In the genomic region with DNA sequence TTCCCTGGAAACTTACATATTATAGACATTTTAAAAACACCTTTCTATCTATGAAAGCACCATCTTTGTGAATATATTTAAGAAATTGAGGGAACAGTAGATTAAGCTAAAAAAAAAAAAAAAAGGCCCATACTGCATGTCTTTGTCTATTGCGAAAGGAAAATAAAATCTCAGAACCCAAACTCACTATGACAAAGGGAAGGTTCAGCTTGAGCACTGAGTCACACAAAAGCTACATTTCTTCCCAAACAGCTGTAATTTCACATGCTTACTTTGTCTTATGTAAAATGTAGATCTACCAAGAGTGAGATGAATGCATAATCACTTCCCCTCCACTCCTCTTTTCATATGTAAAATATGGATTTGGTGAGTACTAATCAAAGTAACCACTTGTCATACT, we compare ENCODE assay signal across 27 cellular contexts.
DNase-seq lines count a peak whose midpoint lies in the region; ATAC-seq, FAIRE-seq and TF ChIP-seq lines count a peak whose summit lies in the region.
"Had no signal": no experiment of that assay in that cellular context is flagged by ENCODE, and none has a peak within 500 bp of the region (broad histone marks: within the 10 kb centered on the region; RNA-seq: fewer than 3 reads in every experiment).

No MANE protein-coding gene starts in this region.

- no peaks in the 10 kb centered on the region for H3K9me3 ChIP-seq in breast epithelium
- H3K9me3 ChIP-seq in left lung, result no peaks in the 10 kb centered on the region
- H3K9me3 ChIP-seq: ascending aorta, BE2C, right lobe of liver had no signal

- peak; percentile 54 for DNase-seq in MCF 10A (ENCODE audit: unreplicated experiment)
- no peak for DNase-seq in breast epithelium (ENCODE audit: low spot score in 2 of 2)
- DNase-seq in bronchial epithelial cell (ENCODE audit: low read depth), result peak; percentile 28
- DNase-seq in foreskin fibroblast, result peak; percentile 81 to 89
- no peak for DNase-seq in activated CD4-positive, alpha-beta T cell treated with anti-CD3 and anti-CD28 coated beads, Interleukin-2, amount 50 U/mL, for 4 hours
- DNase-seq in SIG-M5 (lab: John Stamatoyannopoulos, UW), result no peak
- DNase-seq in left lung, result no peak
- DNase-seq in NCI-H510A treated with DMSO at 0.1 percent for 48 hours (lab: John Stamatoyannopoulos, UW), result no peak
- DNase-seq: 8988T; activated T-cell treated with anti-CD3 and anti-CD28 coated beads for 4 hours; BE2C; CD8-positive, alpha-beta memory T cell; DMS153; GDM1; NCI-H1417; NCI-H2081 treated with DMSO at 0.1 percent for 48 hours; NCI-H82; posterior cingulate gyrus; right lobe of liver; RPMI8226; stimulated activated naive B cell treated with anti-CD40 and anti-IgM and Interleukin-4, amounts not matched to agents 10 μg/mL and 1 μg/mL and 100 μg/mL, for 72 hours had no signal

- H3K4me1 ChIP-seq in breast epithelium (no peaks in the 10 kb centered on the region), left lung (no peaks in the 10 kb centered on the region)
- H3K4me1 ChIP-seq: ascending aorta, BE2C, foreskin keratinocyte, right lobe of liver had no signal

- H3K4me3 Mint-ChIP-seq in MCF 10A (ENCODE audit: unreplicated experiment), result no peak overlapping the region
- H3K4me3 Mint-ChIP-seq: activated naive CD8-positive, alpha-beta T cell; CD8-positive, alpha-beta memory T cell; stimulated activated naive B cell treated with anti-CD40 and anti-IgM and Interleukin-4, amounts not matched to agents 10 μg/mL and 1 μg/mL and 100 μg/mL, for 72 hours; T-helper 1 cell treated with Interleukin-12 subunit alpha and Interleukin-12 subunit beta and Interleukin-4 antibody, amounts not matched to agents 30 μg/mL and 1 μg/mL, for 36 hours had no signal

- H3K9me3 Mint-ChIP-seq in MCF 10A (ENCODE audit: unreplicated experiment), result no peaks in the 10 kb centered on the region
- H3K9me3 Mint-ChIP-seq: CD8-positive, alpha-beta memory T cell; stimulated activated naive B cell treated with anti-CD40 and anti-IgM and Interleukin-4, amounts not matched to agents 10 μg/mL and 1 μg/mL and 100 μg/mL, for 72 hours; T-helper 1 cell treated with Interleukin-12 subunit alpha and Interleukin-12 subunit beta and Interleukin-4 antibody, amounts not matched to agents 30 μg/mL and 1 μg/mL, for 36 hours had no signal

- TF ChIP-seq POLR2A in breast epithelium (IDR thresholded peaks at IDR 0.05), result no peak

- POLR2A ChIA-PET in MCF 10A (lab: Yijun Ruan, JAX), result no interaction called here

- intact Hi-C loops in MCF 10A (cut with micrococcal nuclease) (loop anchor here (5.0 to 10.0 kb wide), 4 partner anchors 93 to 1022 kb away; no protein-coding TSS in a partner anchor), breast epithelium (cut with DNase I; ENCODE audit: low total_unique reads) (no loop called here), left lung (cut with DNase I) (no loop called here)

- H3K4me1 Mint-ChIP-seq in MCF 10A (ENCODE audit: insufficient read depth, unreplicated experiment), result peaks cover 38% of the 10 kb centered on the region
- H3K4me1 Mint-ChIP-seq: CD8-positive, alpha-beta memory T cell; stimulated activated naive B cell treated with anti-CD40 and anti-IgM and Interleukin-4, amounts not matched to agents 10 μg/mL and 1 μg/mL and 100 μg/mL, for 72 hours had no signal

- ATAC-seq in left lung, result no peak
- ATAC-seq: foreskin keratinocyte; HCT116; right lobe of liver; stimulated activated naive B cell treated with anti-CD40 and anti-IgM and Interleukin-4, amounts not matched to agents 10 μg/mL and 1 μg/mL and 100 μg/mL, for 72 hours had no signal

- H3K4me3 ChIP-seq in breast epithelium (no peak overlapping the region), bronchial epithelial cell (ENCODE audit: low read depth, low read length) (no peak overlapping the region), foreskin fibroblast (ENCODE audit: low read depth in 1 of 2, low read length in 2 of 2) (no peak overlapping the region), left lung (no peak overlapping the region)
- H3K4me3 ChIP-seq: ascending aorta, right lobe of liver, SK-N-MC had no signal

- CTCF ChIA-PET in MCF 10A (lab: Yijun Ruan, JAX), result interaction anchor here (0.6 to 1.5 kb wide), 2 partner anchors 351 to 446 kb away, joined by 5 read pairs; no protein-coding TSS in a partner anchor

- H3K27me3 ChIP-seq in breast epithelium (no peaks in the 10 kb centered on the region), bronchial epithelial cell (ENCODE audit: control insufficient read depth, insufficient read depth, low read length) (no peaks in the 10 kb centered on the region), left lung (no peaks in the 10 kb centered on the region)
- H3K27me3 ChIP-seq: ascending aorta, BE2C, right lobe of liver had no signal

- no TSS peak for BruUV-seq in MCF 10A (replicated peaks; lab: Mats Ljungman, UMichigan)

- H3K27ac ChIP-seq in breast epithelium (no peak overlapping the region), left lung (no peak overlapping the region)
- H3K27ac ChIP-seq: ascending aorta, foreskin keratinocyte, right lobe of liver, SK-N-MC had no signal

- H3K36me3 ChIP-seq in breast epithelium (no peaks in the 10 kb centered on the region), bronchial epithelial cell (ENCODE audit: control insufficient read depth, insufficient read depth, low read length) (no peaks in the 10 kb centered on the region), left lung (no peaks in the 10 kb centered on the region)
- H3K36me3 ChIP-seq: ascending aorta, BE2C, right lobe of liver had no signal

- H3K27ac Mint-ChIP-seq in MCF 10A (ENCODE audit: low read depth, unreplicated experiment), result peak overlapping the region; percentile 19
- H3K27ac Mint-ChIP-seq: activated naive CD8-positive, alpha-beta T cell; CD8-positive, alpha-beta memory T cell; stimulated activated naive B cell treated with anti-CD40 and anti-IgM and Interleukin-4, amounts not matched to agents 10 μg/mL and 1 μg/mL and 100 μg/mL, for 72 hours; T-helper 1 cell treated with Interleukin-12 subunit alpha and Interleukin-12 subunit beta and Interleukin-4 antibody, amounts not matched to agents 30 μg/mL and 1 μg/mL, for 36 hours had no signal

- no peak for FAIRE-seq in bronchial epithelial cell (lab: Jason Lieb, UNC)

- H3K27me3 Mint-ChIP-seq in MCF 10A (ENCODE audit: insufficient read depth, unreplicated experiment), result no peaks in the 10 kb centered on the region
- H3K27me3 Mint-ChIP-seq: stimulated activated naive B cell treated with anti-CD40 and anti-IgM and Interleukin-4, amounts not matched to agents 10 μg/mL and 1 μg/mL and 100 μg/mL, for 72 hours had no signal

- no peak for TF ChIP-seq CTCF in MCF 10A (IDR thresholded peaks at IDR 0.05; ENCODE audit: unreplicated experiment)
- no peak for TF ChIP-seq CTCF in breast epithelium (IDR thresholded peaks at IDR 0.05)
- no peak for TF ChIP-seq CTCF in bronchial epithelial cell (IDR thresholded peaks at IDR 0.05; ENCODE audit: insufficient read depth, low read length, severe bottlenecking)
- TF ChIP-seq CTCF in foreskin fibroblast (IDR thresholded peaks at IDR 0.05; ENCODE audit: low read depth, low read length), result no peak
- TF ChIP-seq CTCF in left lung (IDR thresholded peaks at IDR 0.05), result no peak

- no peaks in the 10 kb centered on the region for H3K36me3 Mint-ChIP-seq in MCF 10A (ENCODE audit: insufficient read depth, unreplicated experiment)
- H3K36me3 Mint-ChIP-seq: activated naive CD8-positive, alpha-beta T cell; CD8-positive, alpha-beta memory T cell; stimulated activated naive B cell treated with anti-CD40 and anti-IgM and Interleukin-4, amounts not matched to agents 10 μg/mL and 1 μg/mL and 100 μg/mL, for 72 hours had no signal

Comparison
In these comparisons a context has a peak if more than half of its experiments do, and no peak if none do; other contexts are left out.
1. DNase-seq: peak in MCF 10A (single experiment), bronchial epithelial cell (single experiment) and foreskin fibroblast (2 of 2); none in breast epithelium (0 of 2), activated CD4-positive, alpha-beta T cell treated with anti-CD3 and anti-CD28 coated beads, Interleukin-2, amount 50 U/mL, for 4 hours (0 of 2), SIG-M5 (single experiment), left lung (0 of 2) and NCI-H510A treated with DMSO at 0.1 percent for 48 hours (single experiment).